In the genomic region with DNA sequence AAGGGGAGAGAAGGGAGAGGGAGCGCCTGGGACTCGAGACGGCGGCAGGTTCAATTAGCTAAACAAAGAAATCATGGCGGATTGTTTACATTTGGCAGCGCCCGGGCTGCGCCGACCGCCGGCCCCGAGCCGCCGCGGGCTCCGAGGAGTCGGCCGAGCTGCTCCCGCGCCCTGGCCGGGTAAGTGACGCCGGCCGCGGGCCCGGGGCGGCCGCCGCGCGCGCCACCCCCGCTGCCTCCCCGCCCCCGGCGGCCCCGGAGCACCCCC, we compare ENCODE assay signal across 8 cellular contexts.
DNase-seq lines count a peak whose midpoint lies in the region; ATAC-seq and TF ChIP-seq lines count a peak whose summit lies in the region.

No MANE protein-coding gene starts in this region.

- H3K4me3 ChIP-seq in left ventricle myocardium inferior = peak overlapping the region; percentile 56
- peak overlapping the region; percentile 78 for H3K4me3 ChIP-seq in adipocyte (ENCODE audit: low read length)
- H3K4me3 ChIP-seq in lower lobe of right lung = peak overlapping the region; percentile 45

- TF ChIP-seq CTCF in left ventricle myocardium inferior (IDR thresholded peaks at IDR 0.05; ENCODE audit: borderline replicate concordance) = no peak
- TF ChIP-seq CTCF in lower lobe of right lung (IDR thresholded peaks at IDR 0.05) = no peak

- H3K27me3 ChIP-seq in left ventricle myocardium inferior (ENCODE audit: low read depth) (peaks cover 74% of the 10 kb centered on the region), adipocyte (replicated peaks; ENCODE audit: control insufficient read depth, insufficient read depth, low read length) (peaks cover 5% of the 10 kb centered on the region), lower lobe of right lung (ENCODE audit: low read depth) (peaks cover 12% of the 10 kb centered on the region)

- H3K9me3 ChIP-seq in left ventricle myocardium inferior (replicated peaks) (no peaks in the 10 kb centered on the region), adipocyte (ENCODE audit: control insufficient read depth, low read length) (no peaks in the 10 kb centered on the region), lower lobe of right lung (no peaks in the 10 kb centered on the region)

- H3K9ac ChIP-seq in adipocyte (ENCODE audit: low read length) = no peak overlapping the region

- intact Hi-C loops in left ventricle myocardium inferior (cut with micrococcal nuclease) = no loop called here
- intact Hi-C loops in left cardiac atrium (cut with DNase I) = no loop called here
- intact Hi-C loops in lower lobe of right lung (cut with DNase I) = no loop called here

- ATAC-seq in left cardiac atrium = no peak
- ATAC-seq in lower lobe of right lung = peak; percentile 27 to 62
- no peak for ATAC-seq in HG03378 (IDR thresholded peaks at IDR 0.05; ENCODE audit: unreplicated experiment)

- H3K4me1 ChIP-seq in left ventricle myocardium inferior (peaks cover 13% of the 10 kb centered on the region), adipocyte (ENCODE audit: control insufficient read depth, insufficient read depth, low read length) (peaks cover 5% of the 10 kb centered on the region), lower lobe of right lung (no peaks in the 10 kb centered on the region)

- DNase-seq in left ventricle myocardium inferior (no peak), left cardiac atrium (no peak), NCI-H1105 treated with DMSO at 0.1 percent for 48 hours (lab: John Stamatoyannopoulos, UW) (peak; percentile 65), adipocyte (ENCODE audit: low read depth) (peak; percentile 47), lower lobe of right lung (peak; percentile 36), HUDEP-2 (lab: John Stamatoyannopoulos, UW; ENCODE audit: unreplicated experiment in 76 of 76) (no peak), HPDE6-E6E7 (ENCODE audit: extremely low spot score) (no peak)

- no peaks in the 10 kb centered on the region for H3K36me3 ChIP-seq in left ventricle myocardium inferior
- H3K36me3 ChIP-seq in adipocyte (ENCODE audit: control insufficient read depth, insufficient read depth, low read length, severe bottlenecking) = no peaks in the 10 kb centered on the region
- no peaks in the 10 kb centered on the region for H3K36me3 ChIP-seq in lower lobe of right lung

- H3K27ac ChIP-seq in left ventricle myocardium inferior (replicated peaks) (no peak overlapping the region), lower lobe of right lung (no peak overlapping the region)

Comparison
In these comparisons a context has a peak if more than half of its experiments do, and no peak if none do; other contexts are left out.
1. DNase-seq: peak in NCI-H1105 treated with DMSO at 0.1 percent for 48 hours (single experiment), adipocyte (single experiment) and lower lobe of right lung (single experiment); none in left ventricle myocardium inferior (single experiment), left cardiac atrium (single experiment), HUDEP-2 (0 of 76) and HPDE6-E6E7 (single experiment).
2. ATAC-seq: peak in lower lobe of right lung (2 of 2); none in left cardiac atrium (0 of 2) and HG03378 (single experiment).
3. Peak in every context shown above with its lines, with median percentiles within 50 percentile points of each other: H3K4me3 ChIP-seq.